8 cellular contexts compared by ENCODE assay signal in genomic region chr1:25799758-25800537, GRCh38. TPM values are rescaled to one million over a fixed set of nuclear protein-coding genes. Genes with fewer than 3 reads are reported as not detected.
DNase-seq lines count a peak whose midpoint lies in the region; ATAC-seq and TF ChIP-seq lines count a peak whose summit lies in the region.

TSS of gene SELENON (plus strand) at chr1:25800193. CDS start at chr1:25800231, 38 bp downstream.

- H3K9me3 ChIP-seq in CD8-positive, alpha-beta T cell (ENCODE audit: low read length), result no peaks in the 10 kb centered on the region
- no peaks in the 10 kb centered on the region for H3K9me3 ChIP-seq in HUES6 (ENCODE audit: control insufficient read depth, insufficient read depth, low read depth, low read length)
- H3K9me3 ChIP-seq in T-helper 17 cell (ENCODE audit: control insufficient read depth, low read length, poor library complexity, severe bottlenecking), result no peaks in the 10 kb centered on the region
- no peaks in the 10 kb centered on the region for H3K9me3 ChIP-seq in colonic mucosa

- peak within 1 kb of the TSS; percentile 84 for H3K27ac Mint-ChIP-seq in CD8-positive, alpha-beta T cell
- H3K27ac Mint-ChIP-seq in T-helper 17 cell, result peak within 1 kb of the TSS; percentile 98

- H3K27me3 ChIP-seq in CD8-positive, alpha-beta T cell (ENCODE audit: insufficient read depth, low read length), result no peaks in the 10 kb centered on the region
- no peaks in the 10 kb centered on the region for H3K27me3 ChIP-seq in HUES6 (ENCODE audit: control insufficient read depth, insufficient read depth, low read length)
- no peaks in the 10 kb centered on the region for H3K27me3 ChIP-seq in colonic mucosa

- H3K4me3 ChIP-seq in CD8-positive, alpha-beta T cell (ENCODE audit: low read depth, low read length), result peak within 1 kb of the TSS; percentile 44
- H3K4me3 ChIP-seq in HUES6 (ENCODE audit: low read depth, low read length), result peak within 1 kb of the TSS; percentile 67
- H3K4me3 ChIP-seq in colonic mucosa, result peak within 1 kb of the TSS; percentile 43

- H3K36me3 ChIP-seq in CD8-positive, alpha-beta T cell (ENCODE audit: insufficient read depth, low read length), result no peaks in the 10 kb centered on the region
- no peaks in the 10 kb centered on the region for H3K36me3 ChIP-seq in HUES6 (ENCODE audit: control insufficient read depth, insufficient read depth, low read length)
- H3K36me3 ChIP-seq in colonic mucosa, result no peaks in the 10 kb centered on the region

- H3K9ac ChIP-seq in HUES6 (ENCODE audit: low read length) (peak within 1 kb of the TSS; percentile 71), colonic mucosa (ENCODE audit: low read depth in 2 of 2, low read length in 2 of 2) (peak within 1 kb of the TSS; percentile 66 to 84)

- CTCF ChIA-PET in CD8-positive, alpha-beta T cell (lab: Charles Lee), result interaction anchor here (1.2 to 5.1 kb wide), 6 partner anchors 9 to 280 kb away, joined by 3 to 68 read pairs (median 19); no protein-coding TSS in a partner anchor

- H3K36me3 Mint-ChIP-seq in CD8-positive, alpha-beta T cell, result peaks cover 2% of the 10 kb centered on the region
- peaks cover 2% of the 10 kb centered on the region for H3K36me3 Mint-ChIP-seq in T-helper 17 cell (ENCODE audit: low read depth)

- TF ChIP-seq CTCF in CD8-positive, alpha-beta T cell (IDR thresholded peaks at IDR 0.05), result no peak
- TF ChIP-seq CTCF in colonic mucosa (IDR thresholded peaks at IDR 0.05), result no peak

- POLR2A ChIA-PET in CD8-positive, alpha-beta T cell (lab: Charles Lee), result interaction anchor here (0.6 to 1.2 kb wide), 5 partner anchors 20 to 1067 kb away, joined by 3 to 4 read pairs (median 4); partner anchors contain the start of gene MTFR1L

- H3K27ac ChIP-seq in CD8-positive, alpha-beta T cell (ENCODE audit: low read depth, low read length), result no peak within 1 kb of the TSS
- no peak within 1 kb of the TSS for H3K27ac ChIP-seq in HUES6 (ENCODE audit: low read depth, low read length)
- H3K27ac ChIP-seq in colonic mucosa, result peak within 1 kb of the TSS; percentile 61

- H3K4me3 Mint-ChIP-seq in CD8-positive, alpha-beta T cell, result peak within 1 kb of the TSS; percentile 80
- peak within 1 kb of the TSS; percentile 85 for H3K4me3 Mint-ChIP-seq in T-helper 17 cell

- no peaks in the 10 kb centered on the region for H3K27me3 Mint-ChIP-seq in CD8-positive, alpha-beta T cell (ENCODE audit: low read depth)
- H3K27me3 Mint-ChIP-seq in T-helper 17 cell, result no peaks in the 10 kb centered on the region

- intact Hi-C loops in CD8-positive, alpha-beta T cell (cut with DNase I, micrococcal nuclease), result loop anchor here (5.0 kb wide), 2 partner anchors 103 to 298 kb away; no protein-coding TSS in a partner anchor
- intact Hi-C loops in colonic mucosa (cut with DNase I), result loop anchor here (5.0 to 10.0 kb wide), 3 partner anchors 43 to 275 kb away; no protein-coding TSS in a partner anchor

- ATAC-seq in CD8-positive, alpha-beta T cell, result peak; percentile 25
- ATAC-seq in T-helper 17 cell, result peak; percentile 47
- ATAC-seq in HG02970 (IDR thresholded peaks at IDR 0.05; ENCODE audit: low FRiP score, unreplicated experiment), result no peak

- H3K9me3 Mint-ChIP-seq in CD8-positive, alpha-beta T cell, result no peaks in the 10 kb centered on the region

- H3K4me1 ChIP-seq in CD8-positive, alpha-beta T cell (ENCODE audit: insufficient read depth, low read length), result peaks cover 67% of the 10 kb centered on the region
- H3K4me1 ChIP-seq in HUES6 (ENCODE audit: control insufficient read depth, insufficient read depth, low read length) (peaks cover 26% of the 10 kb centered on the region), colonic mucosa (no peaks in the 10 kb centered on the region)

- peak in 1 of 7 experiments; percentile 29 for DNase-seq in CD8-positive, alpha-beta T cell
- DNase-seq in T-helper 17 cell (peak in 2 of 3 donors; percentile 48 to 50), colonic mucosa (peak; percentile 49), kidney glomerular epithelial cell (lab: John Stamatoyannopoulos, UW) (peak; percentile 4), MV-4-11 (lab: John Stamatoyannopoulos, UW) (no peak)
- peak; percentile 37 to 51 for DNase-seq in stimulated activated CD4-positive, alpha-beta T cell treated with anti-CD3 and anti-CD28 coated beads, Interleukin-2, amount 100 ng/mL, for 24 hours

- H3K4me1 Mint-ChIP-seq in CD8-positive, alpha-beta T cell (ENCODE audit: low read depth), result peaks cover 80% of the 10 kb centered on the region
- peaks cover 42% of the 10 kb centered on the region for H3K4me1 Mint-ChIP-seq in T-helper 17 cell

RNA-seq across cellular contexts. Expression of gene SELENON, which starts in this region (rescaled TPM):
- 10 to 100 TPM; 18.9 to 20.2 TPM for total RNA-seq in CD8-positive, alpha-beta T cell
- 10 to 100 TPM; 24.5 to 25.2 TPM for total RNA-seq in T-helper 17 cell
- total RNA-seq in colonic mucosa, result 10 to 100 TPM; 39.6 to 43.3 TPM
